ENCODE assay signal across 29 cellular contexts in genomic region chr4:189362364-189362763, GRCh38.
"Had no signal": no experiment of that assay in that cellular context is flagged by ENCODE, and none has a peak within 500 bp of the region (broad histone marks: within the 10 kb centered on the region; RNA-seq: fewer than 3 reads in every experiment).

No MANE protein-coding gene starts in this region.

- H3K27ac ChIP-seq: adrenal gland, SK-N-MC had no signal

- ATAC-seq: activated T-cell treated with anti-CD3 and anti-CD28 coated beads, Interleukin-2, amount 50 U/mL, for 4 hours; Panc1; Right ventricle myocardium inferior; T-cell had no signal

- H3K27me3 ChIP-seq: adrenal gland, MG63 had no signal

- DNase-seq: activated B cell treated with CpG ODN at 0.5 μM for 24 hours; activated CD4-positive, alpha-beta memory T cell treated with anti-CD3 and anti-CD28 coated beads for 36 hours; activated CD4-positive, alpha-beta T cell treated with anti-CD3 and anti-CD28 coated beads for 1 hour; activated CD4-positive, alpha-beta T cell treated with anti-CD3 and anti-CD28 coated beads, Interleukin-2, amount 10 ng/mL, durations not matched to agents 7 days and 5 days; activated CD8-positive, alpha-beta memory T cell treated with anti-CD3 and anti-CD28 coated beads for 24 hours; activated gamma-delta T cell; activated naive CD4-positive, alpha-beta T cell treated with anti-CD3 and anti-CD28 coated beads for 36 hours; activated T-cell treated with anti-CD3 and anti-CD28 coated beads, Interleukin-2, amount 50 U/mL, for 4 hours; adrenal gland; anterior cingulate cortex; caudate nucleus; MG63; MV-4-11; NCI-H1105; NCI-H1436; NCI-H187; NCI-H2081; NCI-H510A treated with DMSO at 0.1 percent for 48 hours; NCI-H69; NK-92 treated with Interleukin-12 subunit alpha and Interleukin-12 subunit beta, amount 100 ng/mL, for 24 hours; OCI-M1; RPMI8226; T-cell; T-helper 2 cell; T1000 had no signal

- H3K4me3 ChIP-seq: adrenal gland, MG63, SK-N-MC had no signal

- H3K4me1 ChIP-seq: adrenal gland had no signal

- H3K36me3 ChIP-seq: adrenal gland, MG63 had no signal

- FAIRE-seq: TTC549 had no signal

- H3K9me3 ChIP-seq: adrenal gland, MG63 had no signal
